19 cellular contexts compared by ENCODE assay signal in genomic region chr20:48584391-48585249, GRCh38.
DNase-seq lines count a peak whose midpoint lies in the region; ATAC-seq and TF ChIP-seq lines count a peak whose summit lies in the region.
"Had no signal": no experiment of that assay in that cellular context is flagged by ENCODE, and none has a peak within 500 bp of the region (broad histone marks: within the 10 kb centered on the region; RNA-seq: fewer than 3 reads in every experiment).

No MANE protein-coding gene starts in this region.

- TF ChIP-seq CTCF in left ventricle myocardium inferior (IDR thresholded peaks at IDR 0.05; ENCODE audit: borderline replicate concordance) (no peak), mucosa of descending colon (IDR thresholded peaks at IDR 0.05) (no peak), transverse colon (IDR thresholded peaks at IDR 0.05) (no peak), Peyer's patch (IDR thresholded peaks at IDR 0.05) (no peak)

- H3K36me3 ChIP-seq in left ventricle myocardium inferior (no peaks in the 10 kb centered on the region), mucosa of descending colon (ENCODE audit: low read depth) (no peaks in the 10 kb centered on the region), transverse colon (no peaks in the 10 kb centered on the region), Peyer's patch (no peaks in the 10 kb centered on the region)

- intact Hi-C loops in Right ventricle myocardium inferior (cut with DNase I) (no loop called here), left ventricle myocardium inferior (cut with micrococcal nuclease) (no loop called here), mucosa of descending colon (cut with DNase I, micrococcal nuclease) (no loop called here), transverse colon (cut with DNase I; ENCODE audit: low total_unique reads) (no loop called here)

- DNase-seq in Right ventricle myocardium inferior (ENCODE audit: missing footprints): no peak
- DNase-seq in left ventricle myocardium inferior: no peak
- DNase-seq in NCI-H446 treated with DMSO at 0.1 percent for 48 hours (lab: John Stamatoyannopoulos, UW): peak; percentile 65
- peak in 1 of 3 donors; percentile 58 for DNase-seq in mucosa of descending colon
- DNase-seq in transverse colon: peak; percentile 26
- no peak for DNase-seq in Peyer's patch
- DNase-seq in COR-L47 (lab: John Stamatoyannopoulos, UW): no peak
- no peak for DNase-seq in stimulated activated CD4-positive, alpha-beta T cell treated with anti-CD3 and anti-CD28 coated beads, Interleukin-12 subunit alpha, Interleukin-12 subunit beta, amount 100 ng/mL, for 4 hours
- DNase-seq: activated CD8-positive, alpha-beta T cell treated with anti-CD3 and anti-CD28 coated beads, Interleukin-2, amount 10 ng/mL, durations not matched to agents 7 days and 5 days; activated naive CD8-positive, alpha-beta T cell treated with anti-CD3 and anti-CD28 coated beads, Interleukin-2, amount 10 ng/mL, durations not matched to agents 7 days and 5 days; CD4-positive, alpha-beta memory T cell; dermis blood vessel endothelial cell; foreskin keratinocyte; HCEC 1CT; naive B cell; NCI-H1930; RPMI8226; stimulated activated naive CD8-positive, alpha-beta T cell treated with anti-CD3 and anti-CD28 coated beads, Interleukin-15, Interleukin-2, amounts not matched to agents 100 U/mL and 50 U/mL, for 24 hours; T-cell had no signal

- H3K4me3 ChIP-seq in left ventricle myocardium inferior (no peak overlapping the region), mucosa of descending colon (no peak overlapping the region), transverse colon (no peak overlapping the region), Peyer's patch (no peak overlapping the region)

- H3K9me3 ChIP-seq in left ventricle myocardium inferior (replicated peaks) (no peaks in the 10 kb centered on the region), mucosa of descending colon (no peaks in the 10 kb centered on the region), transverse colon (no peaks in the 10 kb centered on the region), Peyer's patch (no peaks in the 10 kb centered on the region)

- in situ Hi-C loops in transverse colon (cut with MboI; ENCODE audit: low pct_ligation_motif_present in 1 of 4, low pct_unique_long_range_greater_than_20kb in 1 of 4, low sequenced_read_pairs in 3 of 4): no loop called here

- TF ChIP-seq POLR2A in transverse colon (IDR thresholded peaks at IDR 0.05): no peak
- TF ChIP-seq POLR2A in Peyer's patch (IDR thresholded peaks at IDR 0.05): no peak

- TF ChIP-seq EP300 in transverse colon (IDR thresholded peaks at IDR 0.05; ENCODE audit: low read depth): no peak

- 35 to 48% methylated on average over 3 to 14 of the region's 14 CpGs for WGBS in transverse colon (ENCODE audit: low coverage in 1 of 2), 2 donors

- H3K27ac ChIP-seq in left ventricle myocardium inferior (replicated peaks): no peak overlapping the region
- peak overlapping the region in 1 of 4 donors; percentile 21 for H3K27ac ChIP-seq in transverse colon
- H3K27ac ChIP-seq in Peyer's patch: no peak overlapping the region
- H3K27ac ChIP-seq: foreskin keratinocyte had no signal

- H3K27me3 ChIP-seq in left ventricle myocardium inferior (ENCODE audit: low read depth): peaks cover 44% of the 10 kb centered on the region
- peaks cover 14% of the 10 kb centered on the region for H3K27me3 ChIP-seq in transverse colon
- no peaks in the 10 kb centered on the region for H3K27me3 ChIP-seq in Peyer's patch
- H3K27me3 ChIP-seq: foreskin keratinocyte had no signal

- H3K4me1 ChIP-seq in left ventricle myocardium inferior (peaks cover 22% of the 10 kb centered on the region), mucosa of descending colon (ENCODE audit: low read depth) (peaks cover 15% of the 10 kb centered on the region), transverse colon (peaks cover 0 to 25% (median 7%) of the 10 kb centered on the region in 4 donors), Peyer's patch (no peaks in the 10 kb centered on the region)
- H3K4me1 ChIP-seq: foreskin keratinocyte had no signal

- peak; percentile 26 for ATAC-seq in Right ventricle myocardium inferior
- ATAC-seq in mucosa of descending colon: peak; percentile 89
- ATAC-seq: activated CD8-positive, alpha-beta T cell treated with anti-CD3 and anti-CD28 coated beads, Interleukin-2, amount 10 ng/mL, durations not matched to agents 7 days and 5 days; foreskin keratinocyte; stimulated activated naive CD8-positive, alpha-beta T cell treated with anti-CD3 and anti-CD28 coated beads, Interleukin-15, Interleukin-2, amounts not matched to agents 100 U/mL and 50 U/mL, for 24 hours; T-cell had no signal

Comparison
In these comparisons a context has a peak if more than half of its experiments do, and no peak if none do; other contexts are left out.
1. DNase-seq: peak in NCI-H446 treated with DMSO at 0.1 percent for 48 hours (single experiment) and transverse colon (single experiment); none in Right ventricle myocardium inferior (single experiment), left ventricle myocardium inferior (single experiment), Peyer's patch (0 of 3), COR-L47 (single experiment) and stimulated activated CD4-positive, alpha-beta T cell treated with anti-CD3 and anti-CD28 coated beads, Interleukin-12 subunit alpha, Interleukin-12 subunit beta, amount 100 ng/mL, for 4 hours (single experiment).